In the genomic region with DNA sequence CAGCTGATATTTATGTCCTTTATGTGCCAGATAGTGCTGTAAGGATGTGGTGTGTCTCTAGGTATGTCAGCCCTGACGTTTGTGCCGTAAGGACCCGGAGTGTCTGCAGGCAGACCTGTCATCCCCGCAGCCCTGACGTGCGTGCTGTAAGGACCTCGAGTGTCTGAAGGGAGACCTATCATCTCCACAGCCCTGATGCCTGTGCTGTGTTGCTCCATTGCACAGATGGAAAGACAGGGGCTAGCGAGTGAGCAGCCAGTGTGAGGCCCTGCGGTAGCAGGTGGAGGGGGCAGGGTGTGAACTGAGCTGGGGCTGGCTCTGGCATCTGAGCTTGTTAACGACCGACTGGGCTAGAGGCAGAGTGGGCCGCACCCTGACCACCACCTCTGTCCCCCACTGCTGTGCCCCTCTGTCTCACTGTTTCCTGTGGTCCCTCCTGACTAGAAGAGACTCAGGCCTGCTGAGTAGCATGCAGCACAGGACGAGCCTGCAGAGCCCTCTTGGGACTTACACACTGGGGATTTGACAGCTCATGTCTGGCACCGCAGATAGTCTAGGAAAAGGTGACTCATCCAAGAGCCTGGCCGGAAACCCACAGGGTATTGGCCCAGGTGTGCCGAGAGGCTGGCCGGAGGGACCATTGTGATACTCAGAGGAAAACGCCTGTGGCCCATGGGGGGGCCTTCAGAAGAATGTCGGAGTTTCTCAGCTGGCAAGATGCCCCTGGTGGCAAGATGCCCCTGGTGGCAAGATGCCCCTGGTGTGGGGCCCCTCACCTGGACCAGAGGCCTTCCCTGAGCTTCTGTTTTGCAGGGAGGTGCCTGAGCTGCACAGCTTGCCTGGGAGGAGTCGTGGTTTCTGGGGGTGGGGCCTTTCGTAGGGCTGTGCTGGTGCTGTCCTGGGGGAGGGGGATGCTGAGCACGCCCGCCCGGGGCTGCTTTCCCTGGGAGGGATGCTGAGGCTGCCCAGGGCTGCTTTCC, we compare ENCODE assay signal across 1 cellular context.
A peak's percentile ranks its signal among the peaks of the same experiment; 100 is the strongest.
TF ChIP-seq lines count a peak whose summit lies in the region.

No MANE protein-coding gene starts in this region.

TF ChIP-seq in K562, 482 proteins besides CTCF, POLR2A, EP300 and RAD21 (continued from another document and continues in another):
- no peak for TF ChIP-seq ZSCAN29 (IDR thresholded peaks at IDR 0.05)
- no peak for TF ChIP-seq SIRT6 (IDR thresholded peaks at IDR 0.05; ENCODE audit: low read depth, low read length)
- no peak for TF ChIP-seq MBD2 (IDR thresholded peaks at IDR 0.05; ENCODE audit: borderline replicate concordance, low read depth)
- no peak for TF ChIP-seq ZNF584 (CRISPR knock-in tag; IDR thresholded peaks at IDR 0.05; ENCODE audit: low read depth)
- TF ChIP-seq, protein P1, sequence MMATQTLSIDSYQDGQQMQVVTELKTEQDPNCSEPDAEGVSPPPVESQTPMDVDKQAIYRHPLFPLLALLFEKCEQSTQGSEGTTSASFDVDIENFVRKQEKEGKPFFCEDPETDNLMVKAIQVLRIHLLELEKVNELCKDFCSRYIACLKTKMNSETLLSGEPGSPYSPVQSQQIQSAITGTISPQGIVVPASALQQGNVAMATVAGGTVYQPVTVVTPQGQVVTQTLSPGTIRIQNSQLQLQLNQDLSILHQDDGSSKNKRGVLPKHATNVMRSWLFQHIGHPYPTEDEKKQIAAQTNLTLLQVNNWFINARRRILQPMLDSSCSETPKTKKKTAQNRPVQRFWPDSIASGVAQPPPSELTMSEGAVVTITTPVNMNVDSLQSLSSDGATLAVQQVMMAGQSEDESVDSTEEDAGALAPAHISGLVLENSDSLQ (IDR thresholded peaks at IDR 0.05), result peak; percentile 48
- TF ChIP-seq, protein P2, sequence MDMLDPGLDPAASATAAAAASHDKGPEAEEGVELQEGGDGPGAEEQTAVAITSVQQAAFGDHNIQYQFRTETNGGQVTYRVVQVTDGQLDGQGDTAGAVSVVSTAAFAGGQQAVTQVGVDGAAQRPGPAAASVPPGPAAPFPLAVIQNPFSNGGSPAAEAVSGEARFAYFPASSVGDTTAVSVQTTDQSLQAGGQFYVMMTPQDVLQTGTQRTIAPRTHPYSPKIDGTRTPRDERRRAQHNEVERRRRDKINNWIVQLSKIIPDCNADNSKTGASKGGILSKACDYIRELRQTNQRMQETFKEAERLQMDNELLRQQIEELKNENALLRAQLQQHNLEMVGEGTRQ (CRISPR knock-in tag; IDR thresholded peaks at IDR 0.05), result no peak
- TF ChIP-seq, protein P3, sequence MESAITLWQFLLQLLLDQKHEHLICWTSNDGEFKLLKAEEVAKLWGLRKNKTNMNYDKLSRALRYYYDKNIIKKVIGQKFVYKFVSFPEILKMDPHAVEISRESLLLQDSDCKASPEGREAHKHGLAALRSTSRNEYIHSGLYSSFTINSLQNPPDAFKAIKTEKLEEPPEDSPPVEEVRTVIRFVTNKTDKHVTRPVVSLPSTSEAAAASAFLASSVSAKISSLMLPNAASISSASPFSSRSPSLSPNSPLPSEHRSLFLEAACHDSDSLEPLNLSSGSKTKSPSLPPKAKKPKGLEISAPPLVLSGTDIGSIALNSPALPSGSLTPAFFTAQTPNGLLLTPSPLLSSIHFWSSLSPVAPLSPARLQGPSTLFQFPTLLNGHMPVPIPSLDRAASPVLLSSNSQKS (CRISPR knock-in tag; IDR thresholded peaks at IDR 0.05), result no peak
- TF ChIP-seq, protein P4, sequence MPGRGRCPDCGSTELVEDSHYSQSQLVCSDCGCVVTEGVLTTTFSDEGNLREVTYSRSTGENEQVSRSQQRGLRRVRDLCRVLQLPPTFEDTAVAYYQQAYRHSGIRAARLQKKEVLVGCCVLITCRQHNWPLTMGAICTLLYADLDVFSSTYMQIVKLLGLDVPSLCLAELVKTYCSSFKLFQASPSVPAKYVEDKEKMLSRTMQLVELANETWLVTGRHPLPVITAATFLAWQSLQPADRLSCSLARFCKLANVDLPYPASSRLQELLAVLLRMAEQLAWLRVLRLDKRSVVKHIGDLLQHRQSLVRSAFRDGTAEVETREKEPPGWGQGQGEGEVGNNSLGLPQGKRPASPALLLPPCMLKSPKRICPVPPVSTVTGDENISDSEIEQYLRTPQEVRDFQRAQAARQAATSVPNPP (IDR thresholded peaks at IDR 0.05; ENCODE audit: borderline replicate concordance, insufficient read depth, insufficient read length), result no peak
- TF ChIP-seq ZNF165 (CRISPR knock-in tag; IDR thresholded peaks at IDR 0.05; ENCODE audit: borderline replicate concordance), result no peak
- TF ChIP-seq ZSCAN32 (CRISPR knock-in tag; IDR thresholded peaks at IDR 0.05), result no peak
- no peak for TF ChIP-seq XRCC4 (IDR thresholded peaks at IDR 0.05; ENCODE audit: extremely low read depth, insufficient read depth, insufficient read length)
- no peak for TF ChIP-seq ZNF75A (CRISPR knock-in tag; IDR thresholded peaks at IDR 0.05)
- TF ChIP-seq, protein P5, sequence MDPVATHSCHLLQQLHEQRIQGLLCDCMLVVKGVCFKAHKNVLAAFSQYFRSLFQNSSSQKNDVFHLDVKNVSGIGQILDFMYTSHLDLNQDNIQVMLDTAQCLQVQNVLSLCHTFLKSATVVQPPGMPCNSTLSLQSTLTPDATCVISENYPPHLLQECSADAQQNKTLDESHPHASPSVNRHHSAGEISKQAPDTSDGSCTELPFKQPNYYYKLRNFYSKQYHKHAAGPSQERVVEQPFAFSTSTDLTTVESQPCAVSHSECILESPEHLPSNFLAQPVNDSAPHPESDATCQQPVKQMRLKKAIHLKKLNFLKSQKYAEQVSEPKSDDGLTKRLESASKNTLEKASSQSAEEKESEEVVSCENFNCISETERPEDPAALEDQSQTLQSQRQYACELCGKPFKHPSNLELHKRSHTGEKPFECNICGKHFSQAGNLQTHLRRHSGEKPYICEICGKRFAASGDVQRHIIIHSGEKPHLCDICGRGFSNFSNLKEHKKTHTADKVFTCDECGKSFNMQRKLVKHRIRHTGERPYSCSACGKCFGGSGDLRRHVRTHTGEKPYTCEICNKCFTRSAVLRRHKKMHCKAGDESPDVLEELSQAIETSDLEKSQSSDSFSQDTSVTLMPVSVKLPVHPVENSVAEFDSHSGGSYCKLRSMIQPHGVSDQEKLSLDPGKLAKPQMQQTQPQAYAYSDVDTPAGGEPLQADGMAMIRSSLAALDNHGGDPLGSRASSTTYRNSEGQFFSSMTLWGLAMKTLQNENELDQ (CRISPR knock-in tag; IDR thresholded peaks at IDR 0.05; ENCODE audit: borderline replicate concordance), result no peak
- TF ChIP-seq ETV5 (CRISPR knock-in tag; IDR thresholded peaks at IDR 0.05; ENCODE audit: low read depth), result peak; percentile 80
- TF ChIP-seq MYNN (IDR thresholded peaks at IDR 0.05), result no peak; the same call in 1 of the 2 replicates
- no peak for TF ChIP-seq MYNN (CRISPR knock-in tag; IDR thresholded peaks at IDR 0.05)
- TF ChIP-seq POU5F1 (IDR thresholded peaks at IDR 0.05; ENCODE audit: borderline replicate concordance, low read depth, low read length, partially characterized antibody), result no peak
- TF ChIP-seq U2AF1 (optimal IDR thresholded peaks at IDR 0.05; ENCODE audit: low read depth, low read length), result no peak
- TF ChIP-seq ZNF583 (CRISPR knock-in tag; IDR thresholded peaks at IDR 0.05), result no peak
- TF ChIP-seq HMG20A (CRISPR knock-in tag; conservative IDR thresholded peaks at IDR 0.05), result no peak
- no peak for TF ChIP-seq ZNF764 (CRISPR knock-in tag; IDR thresholded peaks at IDR 0.05; ENCODE audit: low read depth)
- TF ChIP-seq PHF8 (IDR thresholded peaks at IDR 0.05; ENCODE audit: borderline replicate concordance, low read length), result no peak
- TF ChIP-seq POLR3A (IDR thresholded peaks at IDR 0.05; ENCODE audit: borderline replicate concordance, extremely low read depth, insufficient read depth, insufficient read length), result no peak
- TF ChIP-seq CCAR2 (IDR thresholded peaks at IDR 0.05; ENCODE audit: low read depth, low read length), result no peak
- no peak for TF ChIP-seq ZNF436 (CRISPR knock-in tag; IDR thresholded peaks at IDR 0.05)
- no peak for TF ChIP-seq FUS (optimal IDR thresholded peaks at IDR 0.05; ENCODE audit: low read depth, low read length)
- TF ChIP-seq, protein P6, sequence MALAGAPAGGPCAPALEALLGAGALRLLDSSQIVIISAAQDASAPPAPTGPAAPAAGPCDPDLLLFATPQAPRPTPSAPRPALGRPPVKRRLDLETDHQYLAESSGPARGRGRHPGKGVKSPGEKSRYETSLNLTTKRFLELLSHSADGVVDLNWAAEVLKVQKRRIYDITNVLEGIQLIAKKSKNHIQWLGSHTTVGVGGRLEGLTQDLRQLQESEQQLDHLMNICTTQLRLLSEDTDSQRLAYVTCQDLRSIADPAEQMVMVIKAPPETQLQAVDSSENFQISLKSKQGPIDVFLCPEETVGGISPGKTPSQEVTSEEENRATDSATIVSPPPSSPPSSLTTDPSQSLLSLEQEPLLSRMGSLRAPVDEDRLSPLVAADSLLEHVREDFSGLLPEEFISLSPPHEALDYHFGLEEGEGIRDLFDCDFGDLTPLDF (CRISPR knock-in tag; IDR thresholded peaks at IDR 0.05), result no peak
- peak; percentile 89 for TF ChIP-seq ZEB2 (IDR thresholded peaks at IDR 0.05)
- TF ChIP-seq ZNF354B (CRISPR knock-in tag; IDR thresholded peaks at IDR 0.05), result no peak
- no peak for TF ChIP-seq PTTG1 (tag; IDR thresholded peaks at IDR 0.05; ENCODE audit: low read depth)
- no peak for TF ChIP-seq LARP7 (IDR thresholded peaks at IDR 0.05)
- no peak for TF ChIP-seq MEF2A (IDR thresholded peaks at IDR 0.05; ENCODE audit: control insufficient read depth, low read depth, low read length)
- TF ChIP-seq DIDO1 (tag; IDR thresholded peaks at IDR 0.05; ENCODE audit: low read depth), result no peak
- TF ChIP-seq BDP1 (IDR thresholded peaks at IDR 0.05; ENCODE audit: insufficient read depth, insufficient read length), result no peak
- no peak for TF ChIP-seq NR1H2 (CRISPR knock-in tag; IDR thresholded peaks at IDR 0.05)
- TF ChIP-seq, protein P7, sequence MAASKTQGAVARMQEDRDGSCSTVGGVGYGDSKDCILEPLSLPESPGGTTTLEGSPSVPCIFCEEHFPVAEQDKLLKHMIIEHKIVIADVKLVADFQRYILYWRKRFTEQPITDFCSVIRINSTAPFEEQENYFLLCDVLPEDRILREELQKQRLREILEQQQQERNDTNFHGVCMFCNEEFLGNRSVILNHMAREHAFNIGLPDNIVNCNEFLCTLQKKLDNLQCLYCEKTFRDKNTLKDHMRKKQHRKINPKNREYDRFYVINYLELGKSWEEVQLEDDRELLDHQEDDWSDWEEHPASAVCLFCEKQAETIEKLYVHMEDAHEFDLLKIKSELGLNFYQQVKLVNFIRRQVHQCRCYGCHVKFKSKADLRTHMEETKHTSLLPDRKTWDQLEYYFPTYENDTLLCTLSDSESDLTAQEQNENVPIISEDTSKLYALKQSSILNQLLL (CRISPR knock-in tag; IDR thresholded peaks at IDR 0.05; ENCODE audit: borderline replicate concordance), result no peak
- TF ChIP-seq, protein P8, sequence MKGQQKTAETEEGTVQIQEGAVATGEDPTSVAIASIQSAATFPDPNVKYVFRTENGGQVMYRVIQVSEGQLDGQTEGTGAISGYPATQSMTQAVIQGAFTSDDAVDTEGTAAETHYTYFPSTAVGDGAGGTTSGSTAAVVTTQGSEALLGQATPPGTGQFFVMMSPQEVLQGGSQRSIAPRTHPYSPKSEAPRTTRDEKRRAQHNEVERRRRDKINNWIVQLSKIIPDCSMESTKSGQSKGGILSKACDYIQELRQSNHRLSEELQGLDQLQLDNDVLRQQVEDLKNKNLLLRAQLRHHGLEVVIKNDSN (CRISPR knock-in tag; IDR thresholded peaks at IDR 0.05), result no peak
- TF ChIP-seq, protein P9, sequence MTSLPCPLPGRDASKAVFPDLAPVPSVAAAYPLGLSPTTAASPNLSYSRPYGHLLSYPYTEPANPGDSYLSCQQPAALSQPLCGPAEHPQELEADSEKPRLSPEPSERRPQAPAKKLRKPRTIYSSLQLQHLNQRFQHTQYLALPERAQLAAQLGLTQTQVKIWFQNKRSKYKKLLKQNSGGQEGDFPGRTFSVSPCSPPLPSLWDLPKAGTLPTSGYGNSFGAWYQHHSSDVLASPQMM (CRISPR knock-in tag; IDR thresholded peaks at IDR 0.05), result no peak
- TF ChIP-seq, protein P10, sequence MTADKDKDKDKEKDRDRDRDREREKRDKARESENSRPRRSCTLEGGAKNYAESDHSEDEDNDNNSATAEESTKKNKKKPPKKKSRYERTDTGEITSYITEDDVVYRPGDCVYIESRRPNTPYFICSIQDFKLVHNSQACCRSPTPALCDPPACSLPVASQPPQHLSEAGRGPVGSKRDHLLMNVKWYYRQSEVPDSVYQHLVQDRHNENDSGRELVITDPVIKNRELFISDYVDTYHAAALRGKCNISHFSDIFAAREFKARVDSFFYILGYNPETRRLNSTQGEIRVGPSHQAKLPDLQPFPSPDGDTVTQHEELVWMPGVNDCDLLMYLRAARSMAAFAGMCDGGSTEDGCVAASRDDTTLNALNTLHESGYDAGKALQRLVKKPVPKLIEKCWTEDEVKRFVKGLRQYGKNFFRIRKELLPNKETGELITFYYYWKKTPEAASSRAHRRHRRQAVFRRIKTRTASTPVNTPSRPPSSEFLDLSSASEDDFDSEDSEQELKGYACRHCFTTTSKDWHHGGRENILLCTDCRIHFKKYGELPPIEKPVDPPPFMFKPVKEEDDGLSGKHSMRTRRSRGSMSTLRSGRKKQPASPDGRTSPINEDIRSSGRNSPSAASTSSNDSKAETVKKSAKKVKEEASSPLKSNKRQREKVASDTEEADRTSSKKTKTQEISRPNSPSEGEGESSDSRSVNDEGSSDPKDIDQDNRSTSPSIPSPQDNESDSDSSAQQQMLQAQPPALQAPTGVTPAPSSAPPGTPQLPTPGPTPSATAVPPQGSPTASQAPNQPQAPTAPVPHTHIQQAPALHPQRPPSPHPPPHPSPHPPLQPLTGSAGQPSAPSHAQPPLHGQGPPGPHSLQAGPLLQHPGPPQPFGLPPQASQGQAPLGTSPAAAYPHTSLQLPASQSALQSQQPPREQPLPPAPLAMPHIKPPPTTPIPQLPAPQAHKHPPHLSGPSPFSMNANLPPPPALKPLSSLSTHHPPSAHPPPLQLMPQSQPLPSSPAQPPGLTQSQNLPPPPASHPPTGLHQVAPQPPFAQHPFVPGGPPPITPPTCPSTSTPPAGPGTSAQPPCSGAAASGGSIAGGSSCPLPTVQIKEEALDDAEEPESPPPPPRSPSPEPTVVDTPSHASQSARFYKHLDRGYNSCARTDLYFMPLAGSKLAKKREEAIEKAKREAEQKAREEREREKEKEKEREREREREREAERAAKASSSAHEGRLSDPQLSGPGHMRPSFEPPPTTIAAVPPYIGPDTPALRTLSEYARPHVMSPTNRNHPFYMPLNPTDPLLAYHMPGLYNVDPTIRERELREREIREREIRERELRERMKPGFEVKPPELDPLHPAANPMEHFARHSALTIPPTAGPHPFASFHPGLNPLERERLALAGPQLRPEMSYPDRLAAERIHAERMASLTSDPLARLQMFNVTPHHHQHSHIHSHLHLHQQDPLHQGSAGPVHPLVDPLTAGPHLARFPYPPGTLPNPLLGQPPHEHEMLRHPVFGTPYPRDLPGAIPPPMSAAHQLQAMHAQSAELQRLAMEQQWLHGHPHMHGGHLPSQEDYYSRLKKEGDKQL (CRISPR knock-in tag; IDR thresholded peaks at IDR 0.05; ENCODE audit: borderline replicate concordance), result no peak
- peak; percentile 77 for TF ChIP-seq TAL1 (IDR thresholded peaks at IDR 0.05)
- TF ChIP-seq, protein P11, sequence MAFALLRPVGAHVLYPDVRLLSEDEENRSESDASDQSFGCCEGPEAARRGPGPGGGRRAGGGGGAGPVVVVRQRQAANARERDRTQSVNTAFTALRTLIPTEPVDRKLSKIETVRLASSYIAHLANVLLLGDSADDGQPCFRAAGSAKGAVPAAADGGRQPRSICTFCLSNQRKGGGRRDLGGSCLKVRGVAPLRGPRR (CRISPR knock-in tag; IDR thresholded peaks at IDR 0.05), result no peak
- peak; percentile 63; the same call in 1 of the 2 replicates for TF ChIP-seq TARDBP (IDR thresholded peaks at IDR 0.05)
- no peak for TF ChIP-seq ZNF253 (CRISPR knock-in tag; conservative IDR thresholded peaks at IDR 0.05)
- TF ChIP-seq EWSR1 (IDR thresholded peaks at IDR 0.05; ENCODE audit: borderline replicate concordance, low read depth, partially characterized antibody), result no peak
- TF ChIP-seq EP400 (IDR thresholded peaks at IDR 0.05), result no peak
- TF ChIP-seq ZBTB1 (CRISPR knock-in tag; IDR thresholded peaks at IDR 0.05; ENCODE audit: borderline replicate concordance, low read depth), result 0 out of 2 replicates have a peak, but pooled peaks have one; percentile 27
- TF ChIP-seq MEIS2 (IDR thresholded peaks at IDR 0.05; ENCODE audit: partially characterized antibody), result peak; percentile 69
